13 cellular contexts compared by ENCODE assay signal in genomic region chr1:169112241-169112640, GRCh38. TPM values are rescaled to one million over a fixed set of nuclear protein-coding genes. Genes with fewer than 3 reads are reported as not detected.
DNase-seq lines count a peak whose midpoint lies in the region; ATAC-seq, FAIRE-seq and TF ChIP-seq lines count a peak whose summit lies in the region.
"Had no signal": no experiment of that assay in that cellular context is flagged by ENCODE, and none has a peak within 500 bp of the region (broad histone marks: within the 10 kb centered on the region; RNA-seq: fewer than 3 reads in every experiment).

No MANE protein-coding gene starts in this region.

- H3K27ac ChIP-seq in H1 (ENCODE audit: low read depth, low read length), result peak overlapping the region; percentile 19; the same call in 1 of the 2 replicates

- no peak overlapping the region for H3K4ac ChIP-seq in H1 (replicated peaks; ENCODE audit: insufficient read length, low read depth, low read length)

- H3K9me3 ChIP-seq in H1 (ENCODE audit: insufficient read depth in 2 of 2, low read depth in 1 of 2, low read length in 1 of 2), result no peaks in the 10 kb centered on the region
- H3K9me3 ChIP-seq: BE2C had no signal

- H3K27me3 Mint-ChIP-seq in nephron (ENCODE audit: low read depth), result peaks cover 9% of the 10 kb centered on the region

- FAIRE-seq in H1 (lab: Jason Lieb, UNC), result no peak

- H3K4me1 Mint-ChIP-seq in nephron, result peaks cover 53% of the 10 kb centered on the region

- H3K79me1 ChIP-seq in H1 (ENCODE audit: low read depth, low read length), result peaks cover 12% of the 10 kb centered on the region; the same call in 1 of the 2 replicates

- no peak for TF ChIP-seq EP300 in H1 (IDR thresholded peaks at IDR 0.05; ENCODE audit: borderline replicate concordance in 1 of 2, low read depth in 2 of 2, low read length in 2 of 2)

- no peak overlapping the region for H2AK5ac ChIP-seq in H1 (ENCODE audit: low read depth, low read length)

- no peak overlapping the region for H2BK5ac ChIP-seq in H1 (ENCODE audit: low read depth, low read length)

- H2AFZ ChIP-seq in H1 (ENCODE audit: low read length), result no peak overlapping the region

- no peak for ATAC-seq in GM21367 (IDR thresholded peaks at IDR 0.05; ENCODE audit: unreplicated experiment)
- no peak for ATAC-seq in HG03108 (IDR thresholded peaks at IDR 0.05; ENCODE audit: unreplicated experiment)

- H2BK20ac ChIP-seq in H1 (ENCODE audit: low read length), result 0 out of 2 replicates have a peak overlapping the region, but pooled peaks have one; percentile 40

- H3K36me3 ChIP-seq in H1 (ENCODE audit: control insufficient read depth in 2 of 4, insufficient read depth in 4 of 4, low read length in 3 of 4), result peaks cover 2 to 32% (median 15%) of the 10 kb centered on the region in 4 experiments; a peak in 6 of 8 replicates

- no peak overlapping the region for H3K14ac ChIP-seq in H1 (ENCODE audit: insufficient read length)

- DNase-seq in CD1c-positive myeloid dendritic cell (ENCODE audit: extremely low spot score), result peak; percentile 41
- DNase-seq in NOMO-1 treated with dmso at 0.1 percent for 144 hours (lab: John Stamatoyannopoulos, UW; ENCODE audit: unreplicated experiment), result peak; percentile 63
- no peak for DNase-seq in H1 (ENCODE audit: low read depth in 1 of 2, low spot score in 2 of 2)
- DNase-seq in DMS 273 (lab: John Stamatoyannopoulos, UW; ENCODE audit: unreplicated experiment), result no peak
- DNase-seq in DMS53 treated with DMSO at 0.1 percent for 48 hours (lab: John Stamatoyannopoulos, UW; ENCODE audit: unreplicated experiment), result no peak
- DNase-seq: activated effector memory CD4-positive, alpha-beta T cell treated with Interleukin-2 at 50 U/mL for 16 hours; BE2C; effector CD8-positive, alpha-beta T cell; NK-92 treated with Interleukin-12 subunit alpha and Interleukin-12 subunit beta, amount 100 ng/mL, for 24 hours; occipital lobe had no signal

- TF ChIP-seq CTCF in H1 (IDR thresholded peaks at IDR 0.05; ENCODE audit: control extremely low read depth in 1 of 3, insufficient read depth in 1 of 3, low read depth in 1 of 3, low read length in 3 of 3) (no peak), nephron (IDR thresholded peaks at IDR 0.05; ENCODE audit: unreplicated experiment in 3 of 3) (no peak)

- H3K4me1 ChIP-seq in H1 (replicated peaks in 1 of 4; ENCODE audit: control insufficient read depth in 3 of 4, insufficient read depth in 4 of 4, low read length in 3 of 4), result peaks cover 13 to 32% (median 23%) of the 10 kb centered on the region in 4 experiments

- no peak overlapping the region for H2BK15ac ChIP-seq in H1 (ENCODE audit: low read length)

- no peak overlapping the region for H4K5ac ChIP-seq in H1 (ENCODE audit: insufficient read length, low read depth, low read length)

- POLR2A ChIA-PET in H1 (lab: Charles Lee; ENCODE audit: partially characterized antibody), result interaction anchor here (0.6 to 1.6 kb wide), 3 partner anchors 8 to 236 kb away, joined by 3 to 6 read pairs (median 3); no protein-coding TSS in a partner anchor

- no peaks in the 10 kb centered on the region for H3K9me3 Mint-ChIP-seq in nephron

- H3K36me3 Mint-ChIP-seq in nephron (ENCODE audit: low read depth), result peaks cover 57% of the 10 kb centered on the region

- CTCF ChIA-PET in H1 (lab: Charles Lee; ENCODE audit: partially characterized antibody), result interaction anchor here (1.1 to 2.9 kb wide), 4 partner anchors 19 to 509 kb away, joined by 3 to 16 read pairs (median 7); no protein-coding TSS in a partner anchor

- H3K4me2 ChIP-seq in H1 (ENCODE audit: insufficient read depth in 1 of 2, low read depth in 2 of 2, low read length in 2 of 2), result no peak overlapping the region

- 99% methylated on average over 6 of the region's 6 CpGs; no CpG with 5 or more reads in 1 of the 2 experiments for WGBS in H1 (ENCODE audit: extremely low coverage in 1 of 2, insufficient coverage in 1 of 2, insufficient read length in 1 of 2, insufficient replicate concordance in 2 of 2, low coverage in 1 of 2, low lambda C conversion rate in 2 of 2, missing lambda C conversion rate in 1 of 2), 2 experiments

- no peaks in the 10 kb centered on the region for H3K27me3 ChIP-seq in H1 (replicated peaks in 1 of 4; ENCODE audit: control insufficient read depth in 3 of 4, extremely low read depth in 1 of 4, insufficient read depth in 3 of 4, low read length in 3 of 4)
- H3K27me3 ChIP-seq: BE2C had no signal

- peak overlapping the region; percentile 29 to 54 (median 46) for H3K4me3 Mint-ChIP-seq in nephron

- H4K91ac ChIP-seq in H1 (replicated peaks; ENCODE audit: insufficient read length, low read length), result no peak overlapping the region

- no peak for TF ChIP-seq RAD21 in H1 (IDR thresholded peaks at IDR 0.05 in 1 of 2, conservative IDR thresholded peaks at IDR 0.05 in 1 of 2; ENCODE audit: low read depth in 2 of 2, low read length in 2 of 2)

- no peak overlapping the region for H3K27ac Mint-ChIP-seq in nephron

- H4K8ac ChIP-seq in H1 (ENCODE audit: extremely low read depth, insufficient read depth, low read length), result no peak overlapping the region

- no peak overlapping the region for H3K18ac ChIP-seq in H1 (ENCODE audit: extremely low read depth, low read length)

- H3K23me2 ChIP-seq in H1 (ENCODE audit: low read depth, low read length), result peaks cover 8% of the 10 kb centered on the region

- no peak overlapping the region for H3K56ac ChIP-seq in H1 (replicated peaks; ENCODE audit: insufficient read length, low read depth, low read length)

- no peak overlapping the region for H2BK120ac ChIP-seq in H1 (replicated peaks; ENCODE audit: low read depth, low read length)

- peaks cover 5 to 10% of the 10 kb centered on the region in 2 experiments for H4K20me1 ChIP-seq in H1 (replicated peaks in 1 of 2; ENCODE audit: control insufficient read depth in 1 of 2, insufficient read depth in 2 of 2, low read length in 2 of 2)

- H3K79me2 ChIP-seq in H1 (ENCODE audit: control insufficient read depth in 1 of 2, insufficient read depth in 2 of 2, low read length in 2 of 2), result peaks cover 19 to 76% of the 10 kb centered on the region in 2 experiments

- no peak overlapping the region for H2BK12ac ChIP-seq in H1 (ENCODE audit: low read depth, low read length)

- H3K23ac ChIP-seq in H1 (ENCODE audit: insufficient read length), result no peak overlapping the region

- no peak overlapping the region for H3K4me3 ChIP-seq in H1 (ENCODE audit: extremely low read depth in 1 of 4, insufficient read depth in 2 of 4, low read depth in 3 of 4, low read length in 4 of 4)

- no peak overlapping the region for H3K9ac ChIP-seq in H1 (replicated peaks in 1 of 4; ENCODE audit: extremely low read depth in 1 of 4, low read depth in 3 of 4, low read length in 3 of 4)

- TF ChIP-seq POLR2A in H1 (IDR thresholded peaks at IDR 0.05; ENCODE audit: control extremely low read depth in 1 of 2, low read depth in 2 of 2, low read length in 2 of 2), result no peak

TF ChIP-seq in H1, 55 proteins besides CTCF, POLR2A, EP300 and RAD21 (continues in another document):
- TF ChIP-seq ATF2 (IDR thresholded peaks at IDR 0.05; ENCODE audit: low read length), result no peak
- no peak for TF ChIP-seq ASH2L (IDR thresholded peaks at IDR 0.05; ENCODE audit: low read length)
- no peak for TF ChIP-seq CTBP2 (IDR thresholded peaks at IDR 0.05; ENCODE audit: borderline replicate concordance, insufficient read depth, insufficient read length, low read length)
- TF ChIP-seq SP2 (IDR thresholded peaks at IDR 0.05; ENCODE audit: low read length), result no peak
- no peak for TF ChIP-seq POU5F1 (IDR thresholded peaks at IDR 0.05; ENCODE audit: low read depth, low read length)
- no peak for TF ChIP-seq SIX5 (IDR thresholded peaks at IDR 0.05; ENCODE audit: low read depth, low read length)
- no peak for TF ChIP-seq MAX (IDR thresholded peaks at IDR 0.05)
- no peak for TF ChIP-seq EZH2 (IDR thresholded peaks at IDR 0.05; ENCODE audit: low read depth, low read length, severe bottlenecking)
- no peak for TF ChIP-seq FOSL1 (IDR thresholded peaks at IDR 0.05; ENCODE audit: insufficient read depth, low read depth, low read length)
- no peak for TF ChIP-seq NANOG (IDR thresholded peaks at IDR 0.05; ENCODE audit: insufficient read depth, low read depth, low read length, poor library complexity, severe bottlenecking)
- TF ChIP-seq YY1 (IDR thresholded peaks at IDR 0.05; ENCODE audit: low read depth, low read length), result no peak
- no peak for TF ChIP-seq SAP30 (IDR thresholded peaks at IDR 0.05; ENCODE audit: insufficient read depth, insufficient replicate concordance, low read length)
- no peak for TF ChIP-seq HDAC2 (IDR thresholded peaks at IDR 0.05; ENCODE audit: borderline replicate concordance in 1 of 2, low read depth in 2 of 2, low read length in 2 of 2)

RNA-seq across cellular contexts. Expression of gene ATP1B1, which starts 5.8 kb away (rescaled TPM):
- total RNA-seq in H1 (2021; fragmentation: NEBNext Ultra II Directional; extraction: Animal tissue kit (Norgen Biotek cat#: 25700)), result 76.4 and 76.5 TPM in 2 replicates
- polyA plus RNA-seq in H1 (2011; rRNA removed), result 10.1 and 16.3 TPM in 2 replicates
- polyA plus RNA-seq in H1 (2011; cell fraction: cytosol; rRNA removed), result 17.7 TPM
- 7.5 TPM for polyA plus RNA-seq in H1 (2011; cell fraction: nucleus; rRNA removed)
- polyA plus RNA-seq in H1 (2012, experiment 1 of 2), result 29.3 to 39.3 TPM (median 31.3 TPM) in 4 replicates
- 10.7 TPM for polyA plus RNA-seq in H1 (2012, experiment 2 of 2)
- polyA plus RNA-seq in H1 (2013, experiment 1 of 2), result 111 TPM
- 132 TPM for polyA plus RNA-seq in H1 (2013, experiment 2 of 2)
- 19.5 and 20.0 TPM in 2 replicates for polyA minus RNA-seq in H1 (2011; rRNA and poly(A)+ RNA removed)
- 29.3 TPM for polyA minus RNA-seq in H1 (2011; cell fraction: cytosol; rRNA and poly(A)+ RNA removed)
- 19.0 TPM for polyA minus RNA-seq in H1 (2011; cell fraction: nucleus; rRNA and poly(A)+ RNA removed)

Comparison
In these comparisons a context has a peak if more than half of its experiments do, and no peak if none do; other contexts are left out.
1. DNase-seq: peak in CD1c-positive myeloid dendritic cell (single experiment) and NOMO-1 treated with dmso at 0.1 percent for 144 hours (single experiment); none in H1 (0 of 2), DMS 273 (single experiment) and DMS53 treated with DMSO at 0.1 percent for 48 hours (single experiment).